ENCODE assay signal across 36 cellular contexts in genomic region chr19:37511186-37511585, GRCh38. TPM values are rescaled to one million over a fixed set of nuclear protein-coding genes. Genes with fewer than 3 reads are reported as not detected.
"Had no signal": no experiment of that assay in that cellular context is flagged by ENCODE, and none has a peak within 500 bp of the region (broad histone marks: within the 10 kb centered on the region; RNA-seq: fewer than 3 reads in every experiment).

No MANE protein-coding gene starts in this region.

- H3K27me3 ChIP-seq: MG63 had no signal

- DNase-seq: Karpas-422, Kasumi-1, MG63, MM.1S, MV-4-11, NCI-H1048, NCI-H1092, NCI-H1092 treated with DMSO at 0.1 percent for 48 hours, NCI-H1105, NCI-H1105 treated with DMSO at 0.1 percent for 48 hours, NCI-H1417, NCI-H1417 treated with DMSO at 0.1 percent for 48 hours, NCI-H1436, NCI-H1436 treated with DMSO at 0.1 percent for 48 hours, NCI-H146, NCI-H1694, NCI-H1694 treated with DMSO at 0.1 percent for 48 hours, NCI-H187, NCI-H187 treated with DMSO at 0.1 percent for 48 hours, NCI-H1930, NCI-H2029, NCI-H2029 treated with DMSO at 0.1 percent for 48 hours, NCI-H2081, NCI-H2081 treated with DMSO at 0.1 percent for 48 hours, NCI-H2107, NCI-H2171, NCI-H2171 treated with DMSO at 0.1 percent for 48 hours, NCI-H2227 treated with DMSO at 0.1 percent for 48 hours, NCI-H226, NCI-H345, NCI-H446, NCI-H446 treated with DMSO at 0.1 percent for 48 hours, NCI-H510A, NCI-H510A treated with DMSO at 0.1 percent for 48 hours, NCI-H524 had no signal

- H3K4me3 ChIP-seq: MG63 had no signal

- H3K36me3 ChIP-seq: MG63 had no signal

RNA-seq across cellular contexts. Expression of gene ZNF793, which starts 4.4 kb away (rescaled TPM):
- total RNA-seq: MCF 10A had no signal
